10 cellular contexts compared by ENCODE assay signal in the genomic region with DNA sequence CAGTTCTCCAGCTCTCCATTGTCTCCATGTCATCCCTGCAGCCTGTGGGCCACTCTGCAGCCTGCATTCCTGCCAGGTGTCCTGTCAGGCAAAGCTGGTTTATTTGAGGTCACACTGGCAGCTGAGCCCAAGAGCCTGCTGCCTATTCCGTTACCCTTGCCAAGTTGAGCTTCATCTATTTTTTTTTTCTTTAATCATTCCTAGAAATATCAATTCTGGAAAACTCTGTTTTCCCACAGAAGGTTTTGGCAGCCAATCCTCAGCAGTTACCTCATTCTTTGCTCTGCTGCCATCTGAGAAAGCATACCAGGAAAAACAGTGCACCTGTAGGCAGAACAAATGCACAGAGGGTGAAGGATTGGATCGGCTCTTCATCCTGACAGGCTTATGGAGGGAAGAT.
"Had no signal": no experiment of that assay in that cellular context is flagged by ENCODE, and none has a peak within 500 bp of the region (broad histone marks: within the 10 kb centered on the region; RNA-seq: fewer than 3 reads in every experiment).

No MANE protein-coding gene starts in this region.

- DNase-seq: activated CD4-positive, alpha-beta T cell treated with anti-CD3 and anti-CD28 coated beads, Interleukin-2, amount 50 U/mL, for 48 hours; activated naive CD4-positive, alpha-beta T cell treated with anti-CD3 and anti-CD28 coated beads, Interleukin-2, amount 10 ng/mL, durations not matched to agents 7 days and 5 days; colonic mucosa; left lung; stimulated activated CD4-positive, alpha-beta T cell treated with anti-CD3 and anti-CD28 coated beads, Interleukin-4, amount 100 ng/mL, for 24 hours; stimulated activated naive CD4-positive, alpha-beta T cell; transverse colon had no signal

- H3K27ac ChIP-seq: colonic mucosa, left lung, transverse colon, vagina had no signal

- ATAC-seq: esophagus mucosa; left lung; natural killer cell treated with Interleukin-12 subunit alpha and Interleukin-12 subunit beta and Interleukin-15 and Interleukin-18, amount 100 ng/mL, for 72 hours had no signal
